ENCODE assay signal across 8 cellular contexts in the genomic region with DNA sequence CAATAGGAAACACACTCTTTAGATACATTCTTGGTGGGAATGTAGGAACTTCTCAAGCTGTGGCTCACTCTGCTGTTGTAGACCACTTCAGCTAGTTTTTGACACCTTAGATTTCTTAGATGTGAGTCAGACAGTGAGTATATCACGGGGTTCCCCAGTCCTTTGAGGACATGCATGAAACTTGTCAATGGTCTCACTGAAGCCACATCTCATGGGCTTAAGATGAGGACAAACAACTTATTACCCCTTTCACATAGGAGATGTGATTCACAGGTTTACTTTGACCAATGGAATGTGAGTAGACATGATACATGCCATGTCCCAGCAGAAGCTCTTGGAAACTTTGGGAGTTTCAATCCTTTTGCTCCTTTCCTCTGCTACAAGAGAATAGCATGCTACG.
DNase-seq lines count a peak whose midpoint lies in the region; ATAC-seq, FAIRE-seq and TF ChIP-seq lines count a peak whose summit lies in the region.

No MANE protein-coding gene starts in this region.

- peak; percentile 87 to 92 for ATAC-seq in natural killer cell treated with Interleukin-12 subunit alpha and Interleukin-12 subunit beta and Interleukin-15 and Interleukin-18, amount 100 ng/mL, for 72 hours

- peaks cover 23% of the 10 kb centered on the region for H3K4me1 Mint-ChIP-seq in T-helper 1 cell treated with Interleukin-12 subunit alpha and Interleukin-12 subunit beta and Interleukin-4 antibody, amounts not matched to agents 30 μg/mL and 1 μg/mL, for 36 hours (ENCODE audit: low read depth)
- H3K4me1 Mint-ChIP-seq in natural killer cell treated with Interleukin-12 subunit alpha and Interleukin-12 subunit beta and Interleukin-15 and Interleukin-18, amount 100 ng/mL, for 72 hours (ENCODE audit: low read depth in 2 of 2), result peaks cover 32 to 34% of the 10 kb centered on the region in 2 donors

- no peak for TF ChIP-seq POLR2A in H54 (IDR thresholded peaks at IDR 0.05; ENCODE audit: low read depth, low read length)

- no peaks in the 10 kb centered on the region for H3K27me3 Mint-ChIP-seq in T-helper 1 cell treated with Interleukin-12 subunit alpha and Interleukin-12 subunit beta and Interleukin-4 antibody, amounts not matched to agents 30 μg/mL and 1 μg/mL, for 36 hours (ENCODE audit: low read depth)
- H3K27me3 Mint-ChIP-seq in natural killer cell treated with Interleukin-12 subunit alpha and Interleukin-12 subunit beta and Interleukin-15 and Interleukin-18, amount 100 ng/mL, for 72 hours, result no peaks in the 10 kb centered on the region

- no peak overlapping the region for H3K4me3 Mint-ChIP-seq in T-helper 1 cell treated with Interleukin-12 subunit alpha and Interleukin-12 subunit beta and Interleukin-4 antibody, amounts not matched to agents 30 μg/mL and 1 μg/mL, for 36 hours
- peak overlapping the region; percentile 35 for H3K4me3 Mint-ChIP-seq in natural killer cell treated with Interleukin-12 subunit alpha and Interleukin-12 subunit beta and Interleukin-15 and Interleukin-18, amount 100 ng/mL, for 72 hours

- DNase-seq in T-helper 1 cell (no peak), H54 (ENCODE audit: insufficient read length, low spot score) (no peak), LHCN-M2 (ENCODE audit: low read depth) (peak; percentile 32), NCI-H526 treated with DMSO at 0.1 percent for 48 hours (lab: John Stamatoyannopoulos, UW) (no peak), KG1 (lab: John Stamatoyannopoulos, UW) (no peak), germinal center (ENCODE audit: low spot score) (no peak)
- no peak for DNase-seq in natural killer cell treated with Interleukin-12 subunit alpha and Interleukin-12 subunit beta and Interleukin-15 and Interleukin-18, amount 100 ng/mL, for 72 hours (ENCODE audit: low spot score)

- H3K9me3 Mint-ChIP-seq in T-helper 1 cell treated with Interleukin-12 subunit alpha and Interleukin-12 subunit beta and Interleukin-4 antibody, amounts not matched to agents 30 μg/mL and 1 μg/mL, for 36 hours, result no peaks in the 10 kb centered on the region
- peaks cover 4% of the 10 kb centered on the region for H3K9me3 Mint-ChIP-seq in natural killer cell treated with Interleukin-12 subunit alpha and Interleukin-12 subunit beta and Interleukin-15 and Interleukin-18, amount 100 ng/mL, for 72 hours

- peak; percentile 15 for FAIRE-seq in H54 (lab: Jason Lieb, UNC)

- peak overlapping the region; percentile 70 for H3K27ac Mint-ChIP-seq in T-helper 1 cell treated with Interleukin-12 subunit alpha and Interleukin-12 subunit beta and Interleukin-4 antibody, amounts not matched to agents 30 μg/mL and 1 μg/mL, for 36 hours
- peak overlapping the region; percentile 36 to 77 for H3K27ac Mint-ChIP-seq in natural killer cell treated with Interleukin-12 subunit alpha and Interleukin-12 subunit beta and Interleukin-15 and Interleukin-18, amount 100 ng/mL, for 72 hours

- peaks cover 3% of the 10 kb centered on the region for H3K36me3 Mint-ChIP-seq in T-helper 1 cell treated with Interleukin-12 subunit alpha and Interleukin-12 subunit beta and Interleukin-4 antibody, amounts not matched to agents 30 μg/mL and 1 μg/mL, for 36 hours (ENCODE audit: low read depth)
- H3K36me3 Mint-ChIP-seq in natural killer cell treated with Interleukin-12 subunit alpha and Interleukin-12 subunit beta and Interleukin-15 and Interleukin-18, amount 100 ng/mL, for 72 hours, result no peaks in the 10 kb centered on the region
